Comparison of ENCODE assay signal across 8 cellular contexts in the genomic region with DNA sequence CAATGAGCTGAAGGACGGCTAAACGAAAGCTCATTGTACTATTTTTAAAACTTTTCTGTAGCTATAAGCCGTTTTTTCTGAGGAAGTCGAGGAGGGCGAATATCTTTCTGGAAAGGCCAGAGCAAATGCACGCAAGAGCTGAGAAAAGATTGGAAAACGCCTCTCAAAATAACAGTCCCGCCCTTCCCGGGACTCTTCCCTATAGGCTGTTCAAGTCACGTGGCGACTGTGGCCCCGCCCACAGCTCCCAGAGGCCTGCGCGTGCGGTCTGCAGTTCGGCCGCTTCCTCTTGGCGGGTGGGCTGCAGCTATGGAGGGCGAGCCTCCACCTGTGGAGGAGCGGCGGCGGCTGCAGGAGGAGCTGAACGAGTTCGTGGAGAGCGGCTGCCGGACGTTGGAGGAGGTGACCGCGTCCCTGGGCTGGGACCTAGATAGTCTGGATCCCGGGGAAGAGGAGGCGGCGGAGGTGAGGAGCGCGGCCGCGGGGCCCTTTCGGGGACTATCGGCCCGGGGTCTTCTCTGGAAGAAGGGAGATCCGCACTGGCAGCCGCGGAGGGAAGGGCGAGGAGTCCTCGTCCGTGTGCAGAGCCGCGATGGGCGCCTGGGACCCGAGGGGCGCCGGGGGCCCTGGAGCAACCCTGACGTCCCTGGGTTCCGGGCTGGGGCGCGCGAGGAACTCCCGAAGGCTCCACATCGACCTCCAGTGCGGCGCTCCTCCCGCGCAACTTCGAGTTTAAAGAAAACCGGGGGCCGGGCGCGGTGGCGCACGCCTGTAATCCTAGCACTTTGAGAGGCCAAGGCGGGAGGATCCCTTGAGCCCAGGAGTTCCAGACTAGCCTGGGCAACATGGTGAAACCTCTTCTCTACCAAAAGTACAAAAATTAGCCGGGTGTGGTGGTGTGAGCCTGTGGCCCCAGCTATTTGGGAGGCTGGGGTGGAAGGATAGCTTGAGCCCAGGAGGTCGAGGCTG. TPM values are rescaled to one million over a fixed set of nuclear protein-coding genes. Genes with fewer than 3 reads are reported as not detected.
DNase-seq lines count a peak whose midpoint lies in the region; ATAC-seq, FAIRE-seq and TF ChIP-seq lines count a peak whose summit lies in the region.

A gene with protein sequence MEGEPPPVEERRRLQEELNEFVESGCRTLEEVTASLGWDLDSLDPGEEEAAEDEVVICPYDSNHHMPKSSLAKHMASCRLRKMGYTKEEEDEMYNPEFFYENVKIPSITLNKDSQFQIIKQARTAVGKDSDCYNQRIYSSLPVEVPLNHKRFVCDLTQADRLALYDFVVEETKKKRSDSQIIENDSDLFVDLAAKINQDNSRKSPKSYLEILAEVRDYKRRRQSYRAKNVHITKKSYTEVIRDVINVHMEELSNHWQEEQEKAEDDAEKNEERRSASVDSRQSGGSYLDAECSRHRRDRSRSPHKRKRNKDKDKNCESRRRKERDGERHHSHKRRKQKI (plus strand): TSS at position 250 of the 969 bp plus-strand sequence. CDS start 60 bp downstream, at position 310.

- peak within 1 kb of the TSS; percentile 98 to 100 (median 99) for H3K4me3 Mint-ChIP-seq in brain

- peak; percentile 79 for FAIRE-seq in TTC549 (lab: Jason Lieb, UNC)

- peak; percentile 69 for DNase-seq in NCI-H2107 treated with DMSO at 0.1 percent for 48 hours (lab: John Stamatoyannopoulos, UW; ENCODE audit: unreplicated experiment)
- DNase-seq in skeletal muscle cell (ENCODE audit: low read depth): peak; percentile 73

- H3K4me3 ChIP-seq in iPS-11a (ENCODE audit: low read depth, low read length) (peak within 1 kb of the TSS; percentile 82), skeletal muscle cell (ENCODE audit: low read depth, low read length) (peak within 1 kb of the TSS; percentile 84)

- peaks cover 42% of the 10 kb centered on the region for H3K4me1 Mint-ChIP-seq in brain

- ATAC-seq in GM18520 (IDR thresholded peaks at IDR 0.05; ENCODE audit: unreplicated experiment) (peak; percentile 97), HG03064 (IDR thresholded peaks at IDR 0.05; ENCODE audit: low read depth, unreplicated experiment) (peak; percentile 100)

- peaks cover 0 to 8% (median 3%) of the 10 kb centered on the region in 5 experiments for H3K9me3 Mint-ChIP-seq in brain

- peak within 1 kb of the TSS; percentile 56 for H3K27ac ChIP-seq in 22Rv1

- peaks cover 20% of the 10 kb centered on the region for H3K27me3 Mint-ChIP-seq in brain

- peaks cover 17% of the 10 kb centered on the region for H3K36me3 Mint-ChIP-seq in brain

- TF ChIP-seq CTCF in 22Rv1 (IDR thresholded peaks at IDR 0.05) (no peak), brain (conservative IDR thresholded peaks at IDR 0.05) (no peak)

- H3K27ac Mint-ChIP-seq in brain: peak within 1 kb of the TSS; percentile 92 to 96 (median 95)

RNA-seq across cellular contexts. Expression of the gene that starts here (rescaled TPM):
- 7.3 TPM for polyA plus RNA-seq in brain (ENCODE audit: insufficient read depth, low read depth, low replicate concordance)

Comparison
In these comparisons a context has a peak if more than half of its experiments do, and no peak if none do; other contexts are left out.
1. Peak in every context shown above with its lines: DNase-seq, ATAC-seq, H3K4me3 ChIP-seq and H3K27ac ChIP-seq.